ENCODE assay signal across 21 cellular contexts in genomic region chr4:314296-314903, GRCh38. TPM values are rescaled to one million over a fixed set of nuclear protein-coding genes. Genes with fewer than 3 reads are reported as not detected.
DNase-seq lines count a peak whose midpoint lies in the region; ATAC-seq and TF ChIP-seq lines count a peak whose summit lies in the region.
"Had no signal": no experiment of that assay in that cellular context is flagged by ENCODE, and none has a peak within 500 bp of the region (broad histone marks: within the 10 kb centered on the region; RNA-seq: fewer than 3 reads in every experiment).

No MANE protein-coding gene starts in this region.

- peaks cover 0 to 4% (median 0%) of the 10 kb centered on the region in 11 experiments; a peak in 2 of 22 replicates for H3K27me3 ChIP-seq in BLaER1 treated with 17β-estradiol and CSF1 and Interleukin-3, amounts not matched to agents 10 nM and 100 nM
- no peaks in the 10 kb centered on the region for H3K27me3 ChIP-seq in H9 (ENCODE audit: insufficient read depth, low read length)
- H3K27me3 ChIP-seq in OCI-LY1 (ENCODE audit: insufficient read depth, low read length): no peaks in the 10 kb centered on the region
- H3K27me3 ChIP-seq in naive thymus-derived CD4-positive, alpha-beta T cell (ENCODE audit: control insufficient read depth in 2 of 2, insufficient read depth in 2 of 2, low read length in 2 of 2): no peaks in the 10 kb centered on the region

- H3K79me2 ChIP-seq in H9 (ENCODE audit: insufficient read depth, low read length): no peaks in the 10 kb centered on the region
- H3K79me2 ChIP-seq in OCI-LY1 (ENCODE audit: insufficient read depth, low read length): no peaks in the 10 kb centered on the region

- H2BK120ac ChIP-seq in H9 (ENCODE audit: low read depth, low read length, poor library complexity, severe bottlenecking): no peak overlapping the region

- TF ChIP-seq CTCF in H9 (conservative IDR thresholded peaks at IDR 0.05): peak; percentile 19; the same call in 1 of the 3 replicates
- no peak for TF ChIP-seq CTCF in OCI-LY1 (IDR thresholded peaks at IDR 0.05; ENCODE audit: low read length)
- no peak for TF ChIP-seq CTCF in WTC11 (IDR thresholded peaks at IDR 0.05)

- H3K36me3 ChIP-seq in BLaER1 treated with 17β-estradiol and CSF1 and Interleukin-3, amounts not matched to agents 10 nM and 100 nM: no peaks in the 10 kb centered on the region
- H3K36me3 ChIP-seq in OCI-LY1 (ENCODE audit: insufficient read depth, low read length): no peaks in the 10 kb centered on the region; the same call in 1 of the 2 replicates
- H3K36me3 ChIP-seq in naive thymus-derived CD4-positive, alpha-beta T cell (ENCODE audit: control insufficient read depth in 2 of 3, insufficient read depth in 3 of 3, low read length in 3 of 3): no peaks in the 10 kb centered on the region

- no peak overlapping the region for H4K8ac ChIP-seq in H9 (replicated peaks; ENCODE audit: insufficient read length, low read depth, low read length)

- peak overlapping the region in 6 of 11 experiments; percentile 4 to 49 (median 20); a peak in 9 of 22 replicates for H3K4me2 ChIP-seq in BLaER1 treated with 17β-estradiol and CSF1 and Interleukin-3, amounts not matched to agents 10 nM and 100 nM
- no peak overlapping the region for H3K4me2 ChIP-seq in H9 (ENCODE audit: insufficient read depth, insufficient read length, low read length)
- no peak overlapping the region for H3K4me2 ChIP-seq in OCI-LY1 (ENCODE audit: low read length)
- H3K4me2 ChIP-seq: KMS-11 had no signal

- H3K4me3 Mint-ChIP-seq in H9 (no peak overlapping the region), WTC11 (no peak overlapping the region)
- no peak overlapping the region for H3K4me3 Mint-ChIP-seq in naive thymus-derived CD4-positive, alpha-beta T cell
- H3K4me3 Mint-ChIP-seq: CD4-positive, CD25-positive, alpha-beta regulatory T cell; CD8-positive, alpha-beta memory T cell had no signal

- no peak overlapping the region for H3K9ac ChIP-seq in BLaER1 treated with 17β-estradiol and CSF1 and Interleukin-3, amounts not matched to agents 10 nM and 100 nM
- H3K9ac ChIP-seq in H9 (ENCODE audit: extremely low read depth, insufficient read length, low read length) (no peak overlapping the region), OCI-LY1 (ENCODE audit: low read length) (no peak overlapping the region)
- H3K9ac ChIP-seq: KMS-11 had no signal

- no peak overlapping the region for H3K23ac ChIP-seq in H9 (ENCODE audit: insufficient read length, low read depth, low read length)

- H3K56ac ChIP-seq in H9 (ENCODE audit: insufficient read length, low read depth, low read length): no peak overlapping the region

- no peaks in the 10 kb centered on the region for H3K9me2 ChIP-seq in OCI-LY1 (ENCODE audit: low read depth, low read length)

- WGBS in H9 (ENCODE audit: extremely low coverage, insufficient read length, low lambda C conversion rate): no CpG with 5 or more reads among the region's 1 CpG

- POLR2A ChIA-PET in WTC11 (lab: Charles Lee): no interaction called here
- POLR2A ChIA-PET in naive thymus-derived CD4-positive, alpha-beta T cell (lab: Charles Lee): no interaction called here

- no peak overlapping the region for H2BK12ac ChIP-seq in H9 (ENCODE audit: insufficient read length, low read depth, low read length)

- no peaks in the 10 kb centered on the region for H3K23me2 ChIP-seq in H9 (ENCODE audit: insufficient read length, low read depth, low read length, poor library complexity, severe bottlenecking)

- ATAC-seq in WTC11: peak; percentile 36; the same call in 1 of the 2 replicates
- no peak for ATAC-seq in HG02642 (IDR thresholded peaks at IDR 0.05; ENCODE audit: poor library complexity, unreplicated experiment)
- ATAC-seq in naive thymus-derived CD4-positive, alpha-beta T cell: no peak
- no peak for ATAC-seq in HG02763 (IDR thresholded peaks at IDR 0.05; ENCODE audit: unreplicated experiment)

- H3K18ac ChIP-seq in H9 (ENCODE audit: insufficient read length, low read depth, low read length): no peak overlapping the region

- peaks cover 0 to 25% (median 9%) of the 10 kb centered on the region in 10 experiments; a peak in 9 of 20 replicates for H3K4me1 ChIP-seq in BLaER1 treated with 17β-estradiol and CSF1 and Interleukin-3, amounts not matched to agents 10 nM and 100 nM
- H3K4me1 ChIP-seq in H9 (ENCODE audit: insufficient read depth, low read length): no peaks in the 10 kb centered on the region
- H3K4me1 ChIP-seq in OCI-LY1 (ENCODE audit: insufficient read depth, low read length, severe bottlenecking): peaks cover 15% of the 10 kb centered on the region
- no peaks in the 10 kb centered on the region for H3K4me1 ChIP-seq in naive thymus-derived CD4-positive, alpha-beta T cell (ENCODE audit: control insufficient read depth in 2 of 2, insufficient read depth in 2 of 2, low read length in 2 of 2)

- H3K9me3 Mint-ChIP-seq in H9 (peaks cover 82 to 88% of the 10 kb centered on the region in 2 experiments), WTC11 (peaks cover 53% of the 10 kb centered on the region)
- H3K9me3 Mint-ChIP-seq in naive thymus-derived CD4-positive, alpha-beta T cell: peaks cover 27 to 95% (median 53%) of the 10 kb centered on the region in 11 donors

- H3T11ph ChIP-seq in H9 (ENCODE audit: low read length): no peak overlapping the region

- H2BK20ac ChIP-seq in H9 (ENCODE audit: low read depth, low read length, poor library complexity, severe bottlenecking): no peak overlapping the region

- no peak overlapping the region for H2AK5ac ChIP-seq in H9 (ENCODE audit: insufficient read length, low read length)

- no peaks in the 10 kb centered on the region for H3F3A ChIP-seq in OCI-LY1 (ENCODE audit: insufficient read depth, low read length)

- no peak overlapping the region; a peak in 1 of 20 replicates for H3K4me3 ChIP-seq in BLaER1 treated with 17β-estradiol and CSF1 and Interleukin-3, amounts not matched to agents 10 nM and 100 nM
- no peak overlapping the region for H3K4me3 ChIP-seq in OCI-LY1 (ENCODE audit: low read depth, low read length, poor library complexity, severe bottlenecking)
- H3K4me3 ChIP-seq in naive thymus-derived CD4-positive, alpha-beta T cell (ENCODE audit: low read length): no peak overlapping the region

- DNase-seq in H9 (no peak), WTC11 (ENCODE audit: low spot score) (no peak), GF-D8 (lab: John Stamatoyannopoulos, UW) (no peak)
- DNase-seq in naive thymus-derived CD4-positive, alpha-beta T cell: no peak
- DNase-seq: 8988T; C1 segment of cervical spinal cord; CD4-positive, CD25-positive, alpha-beta regulatory T cell; CD8-positive, alpha-beta memory T cell; COR-L47; DMS 273 treated with DMSO at 0.1 percent for 48 hours; DMS53; GDM1; H7 had no signal

- no peak overlapping the region for H3K27ac Mint-ChIP-seq in H9
- H3K27ac Mint-ChIP-seq in WTC11: no peak overlapping the region
- H3K27ac Mint-ChIP-seq in naive thymus-derived CD4-positive, alpha-beta T cell: no peak overlapping the region
- H3K27ac Mint-ChIP-seq: CD4-positive, CD25-positive, alpha-beta regulatory T cell; CD8-positive, alpha-beta memory T cell had no signal

- no peak overlapping the region for H4K5ac ChIP-seq in H9 (ENCODE audit: insufficient read length, low read depth, low read length)

- peaks cover 89 to 100% (median 97%) of the 10 kb centered on the region in 11 experiments for H3K9me3 ChIP-seq in BLaER1 treated with 17β-estradiol and CSF1 and Interleukin-3, amounts not matched to agents 10 nM and 100 nM (replicated peaks in 1 of 11)
- H3K9me3 ChIP-seq in H9 (ENCODE audit: control insufficient read depth, low read depth, low read length): no peaks in the 10 kb centered on the region
- H3K9me3 ChIP-seq in OCI-LY1 (ENCODE audit: low read length): no peaks in the 10 kb centered on the region
- H3K9me3 ChIP-seq in naive thymus-derived CD4-positive, alpha-beta T cell (ENCODE audit: control insufficient read depth in 2 of 3, low read length in 3 of 3): peaks cover 0 to 33% (median 0%) of the 10 kb centered on the region in 3 experiments

- no peaks in the 10 kb centered on the region for H4K20me1 ChIP-seq in BLaER1 treated with 17β-estradiol and CSF1 and Interleukin-3, amounts not matched to agents 10 nM and 100 nM
- H4K20me1 ChIP-seq in H9 (ENCODE audit: control insufficient read depth, insufficient read depth, insufficient read length) (no peaks in the 10 kb centered on the region), OCI-LY1 (ENCODE audit: insufficient read depth, low read length) (no peaks in the 10 kb centered on the region)

- H3K27ac ChIP-seq in BLaER1 treated with 17β-estradiol and CSF1 and Interleukin-3, amounts not matched to agents 10 nM and 100 nM: no peak overlapping the region
- H3K27ac ChIP-seq in H9 (ENCODE audit: insufficient read length, low read depth, low read length) (no peak overlapping the region), OCI-LY1 (ENCODE audit: low read depth, low read length, poor library complexity, severe bottlenecking) (peak overlapping the region; percentile 63)
- no peak overlapping the region for H3K27ac ChIP-seq in naive thymus-derived CD4-positive, alpha-beta T cell (ENCODE audit: low read depth, low read length)
- H3K27ac ChIP-seq: HL-60, KMS-11 had no signal

- H3K14ac ChIP-seq in H9 (ENCODE audit: insufficient read depth, low read length): no peak overlapping the region

- CTCF ChIA-PET in WTC11 (lab: Charles Lee): interaction anchor here (1.1 to 1.5 kb wide), 3 partner anchors 9 to 43 kb away, joined by 3 to 7 read pairs (median 4); partner anchors contain the start of gene ZNF732
- CTCF ChIA-PET in naive thymus-derived CD4-positive, alpha-beta T cell (lab: Charles Lee): no interaction called here

- H2AFZ ChIP-seq in H9 (ENCODE audit: low read length): no peak overlapping the region
- H2AFZ ChIP-seq in OCI-LY1 (ENCODE audit: low read length): no peak overlapping the region

- H2BK15ac ChIP-seq in H9 (ENCODE audit: low read depth, low read length): no peak overlapping the region

- H3K36me3 Mint-ChIP-seq in H9 (ENCODE audit: insufficient read depth in 1 of 3, low read depth in 3 of 3) (peaks cover 11 to 29% (median 13%) of the 10 kb centered on the region in 3 experiments; a peak in 6 of 7 replicates), WTC11 (peaks cover 11% of the 10 kb centered on the region)
- H3K36me3 Mint-ChIP-seq in naive thymus-derived CD4-positive, alpha-beta T cell: peaks cover 0 to 32% (median 13%) of the 10 kb centered on the region in 5 donors

- intact Hi-C loops in naive thymus-derived CD4-positive, alpha-beta T cell (cut with micrococcal nuclease): no loop called here

- H3K27me3 Mint-ChIP-seq in H9 (ENCODE audit: low read depth): no peaks in the 10 kb centered on the region; the same call in none of the 2 replicates
- H3K27me3 Mint-ChIP-seq in WTC11 (ENCODE audit: low read depth): peaks cover 62% of the 10 kb centered on the region
- H3K27me3 Mint-ChIP-seq in naive thymus-derived CD4-positive, alpha-beta T cell: peaks cover 0 to 35% (median 14%) of the 10 kb centered on the region in 5 donors

- no peak overlapping the region for H2BK5ac ChIP-seq in H9 (ENCODE audit: insufficient read length, low read length)

- no peak overlapping the region for H4K91ac ChIP-seq in H9 (ENCODE audit: insufficient read length, low read depth, low read length)

- H3K4me1 Mint-ChIP-seq in H9 (no peaks in the 10 kb centered on the region), WTC11 (no peaks in the 10 kb centered on the region)
- H3K4me1 Mint-ChIP-seq in naive thymus-derived CD4-positive, alpha-beta T cell: no peaks in the 10 kb centered on the region
- H3K4me1 Mint-ChIP-seq: CD4-positive, CD25-positive, alpha-beta regulatory T cell; CD8-positive, alpha-beta memory T cell had no signal

- no peak overlapping the region for H3K4ac ChIP-seq in H9 (ENCODE audit: low read depth, low read length)

- H3K79me1 ChIP-seq in H9 (ENCODE audit: insufficient read depth, low read depth, low read length, poor library complexity, severe bottlenecking): no peaks in the 10 kb centered on the region

RNA-seq across cellular contexts. Expression of gene ZNF732, which starts 9.1 kb away (rescaled TPM):
- total RNA-seq in H9 (2021) (13.4 and 13.6 TPM in 2 replicates), WTC11 (2021) (28.1 to 33.8 TPM (median 30.2 TPM) in 3 replicates)
- total RNA-seq in naive thymus-derived CD4-positive, alpha-beta T cell: not detected
- polyA plus RNA-seq in naive thymus-derived CD4-positive, alpha-beta T cell: not detected
- total RNA-seq: A673; CD4-positive, CD25-positive, alpha-beta regulatory T cell; CD8-positive, alpha-beta memory T cell; H7; HT1080 had no signal
- polyA plus RNA-seq: CD4-positive, CD25-positive, alpha-beta regulatory T cell; CD8-positive, alpha-beta memory T cell had no signal

RNA-seq across cellular contexts. Expression of gene ZNF141, which starts 23.2 kb away (rescaled TPM):
- total RNA-seq in H9 (2021) (38.0 and 42.1 TPM in 2 replicates), WTC11 (2021) (33.9 to 43.6 TPM (median 34.5 TPM) in 3 replicates)
- total RNA-seq in naive thymus-derived CD4-positive, alpha-beta T cell: 10 to 100 TPM; 19.7 to 76.1 (median 29.0) TPM
- 10 to 100 TPM; 10.7 to 17.7 TPM for polyA plus RNA-seq in naive thymus-derived CD4-positive, alpha-beta T cell

Comparison
In these comparisons a context has a peak if more than half of its experiments do, and no peak if none do; other contexts are left out.
1. H3K4me2 ChIP-seq: peak in BLaER1 treated with 17β-estradiol and CSF1 and Interleukin-3, amounts not matched to agents 10 nM and 100 nM (6 of 11); none in H9 (single experiment) and OCI-LY1 (single experiment).
2. RNA of gene ZNF732, which starts 9.1 kb away (total RNA-seq): 28.1 to 33.8 TPM in WTC11 and 13.4 to 13.6 TPM in H9; not detected in naive thymus-derived CD4-positive, alpha-beta T cell; every median in the first group is over 10 times any median in the second.